Comparison of ENCODE assay signal across 22 cellular contexts in genomic region chr7:672891-673290, GRCh38. TPM values are rescaled to one million over a fixed set of nuclear protein-coding genes. Genes with fewer than 3 reads are reported as not detected.
DNase-seq lines count a peak whose midpoint lies in the region; TF ChIP-seq lines count a peak whose summit lies in the region.
"Had no signal": no experiment of that assay in that cellular context is flagged by ENCODE, and none has a peak within 500 bp of the region (broad histone marks: within the 10 kb centered on the region; RNA-seq: fewer than 3 reads in every experiment).

No MANE protein-coding gene starts in this region.

- intact Hi-C loops in esophagus muscularis mucosa (cut with DNase I) = no loop called here

- no peaks in the 10 kb centered on the region for H3K27me3 ChIP-seq in esophagus muscularis mucosa
- no peaks in the 10 kb centered on the region for H3K27me3 ChIP-seq in osteoblast (ENCODE audit: insufficient read depth, low read length)

- WGBS in esophagus muscularis mucosa = 88% methylated on average over 8 of the region's 8 CpGs

- TF ChIP-seq CTCF in esophagus muscularis mucosa (IDR thresholded peaks at IDR 0.05) = no peak
- no peak for TF ChIP-seq CTCF in osteoblast (IDR thresholded peaks at IDR 0.05; ENCODE audit: extremely low read depth, low read depth, low read length)

- no peak overlapping the region for H3K4me2 ChIP-seq in osteoblast (ENCODE audit: insufficient read depth, low read length)
- H3K4me2 ChIP-seq: A549, KMS-11, PC-9 had no signal

- H3K79me2 ChIP-seq in osteoblast (ENCODE audit: insufficient read depth, low read length) = no peaks in the 10 kb centered on the region

- no peaks in the 10 kb centered on the region for H3K9me3 ChIP-seq in esophagus muscularis mucosa
- H3K9me3 ChIP-seq in osteoblast (ENCODE audit: low read depth, low read length) = no peaks in the 10 kb centered on the region
- H3K9me3 ChIP-seq: A549 had no signal

- no peak for TF ChIP-seq POLR2A in esophagus muscularis mucosa (IDR thresholded peaks at IDR 0.05; ENCODE audit: low read depth)

- peak overlapping the region; percentile 80 to 81 (median 80) for H3K27ac ChIP-seq in esophagus muscularis mucosa (replicated peaks in 1 of 4)
- no peak overlapping the region for H3K27ac ChIP-seq in osteoblast (ENCODE audit: low read depth, low read length)
- H3K27ac ChIP-seq: A549, HL-60, KMS-11, PC-9 had no signal

- TF ChIP-seq EP300 in esophagus muscularis mucosa (IDR thresholded peaks at IDR 0.05) = no peak

- H3K4me1 ChIP-seq in esophagus muscularis mucosa (peaks cover 13 to 24% (median 22%) of the 10 kb centered on the region in 4 donors), osteoblast (ENCODE audit: insufficient read depth, low read length) (peaks cover 8% of the 10 kb centered on the region)
- H3K4me1 ChIP-seq: A549 had no signal

- peak; percentile 79 for DNase-seq in LHCN-M2 (ENCODE audit: low read depth)
- no peak for DNase-seq in esophagus muscularis mucosa (ENCODE audit: extremely low spot score)
- peak; percentile 73 for DNase-seq in osteoblast (ENCODE audit: insufficient read length, low spot score, missing footprints)
- no peak for DNase-seq in putamen (ENCODE audit: low spot score)
- DNase-seq in Kasumi-1 (lab: John Stamatoyannopoulos, UW) = no peak
- no peak for DNase-seq in NCI-H2227 treated with DMSO at 0.1 percent for 48 hours (lab: John Stamatoyannopoulos, UW)
- no peak for DNase-seq in NCI-H1694 treated with DMSO at 0.1 percent for 48 hours (lab: John Stamatoyannopoulos, UW)
- DNase-seq: C1 segment of cervical spinal cord, DMS79 treated with DMSO at 0.1 percent for 48 hours, GOT3, HCEC 1CT, NCI-H1092, NCI-H1417 treated with DMSO at 0.1 percent for 48 hours, NCI-H187, NCI-H2081 treated with DMSO at 0.1 percent for 48 hours, NCI-H446, NCI-H526 treated with DMSO at 0.1 percent for 48 hours, Right ventricle myocardium superior had no signal

- H2AFZ ChIP-seq in osteoblast (ENCODE audit: low read length) = no peak overlapping the region
- H2AFZ ChIP-seq: PC-9 had no signal

- H3K36me3 ChIP-seq in esophagus muscularis mucosa (peaks cover 0 to 12% (median 8%) of the 10 kb centered on the region in 4 donors), osteoblast (ENCODE audit: insufficient read depth, low read length) (no peaks in the 10 kb centered on the region)

- H4K20me1 ChIP-seq in osteoblast (ENCODE audit: insufficient read depth, low read length) = peaks cover 1% of the 10 kb centered on the region

- H3K4me3 ChIP-seq in esophagus muscularis mucosa (no peak overlapping the region), osteoblast (ENCODE audit: insufficient read depth, low read length) (no peak overlapping the region)
- H3K4me3 ChIP-seq: A549, PC-9 had no signal

RNA-seq across cellular contexts. Expression of gene DNAAF5, which starts 53.6 kb away (rescaled TPM):
- 55.9 and 68.0 TPM in 2 replicates for total RNA-seq in LHCN-M2 (2014; rRNA removed)
- 26.4 TPM for polyA plus RNA-seq in LHCN-M2 (2012)
- 10 to 100 TPM; 21.2 to 32.7 (median 29.4) TPM for total RNA-seq in esophagus muscularis mucosa
- total RNA-seq in osteoblast = 19.7 and 22.4 TPM in 2 replicates

RNA-seq across cellular contexts. Expression of gene PRKAR1B, which starts 54.2 kb away (rescaled TPM):
- total RNA-seq in LHCN-M2 (2014; rRNA removed) = 21.0 and 23.0 TPM in 2 replicates
- 33.2 TPM for polyA plus RNA-seq in LHCN-M2 (2012)
- 10 to 100 TPM; 15.4 to 46.9 (median 31.4) TPM for total RNA-seq in esophagus muscularis mucosa
- 5.9 and 6.5 TPM in 2 replicates for total RNA-seq in osteoblast

Comparison
In these comparisons a context has a peak if more than half of its experiments do, and no peak if none do; other contexts are left out.
1. DNase-seq: peak in LHCN-M2 (single experiment) and osteoblast (single experiment); none in esophagus muscularis mucosa (single experiment), putamen (single experiment), Kasumi-1 (0 of 2), NCI-H2227 treated with DMSO at 0.1 percent for 48 hours (single experiment) and NCI-H1694 treated with DMSO at 0.1 percent for 48 hours (single experiment).